In the genomic region with DNA sequence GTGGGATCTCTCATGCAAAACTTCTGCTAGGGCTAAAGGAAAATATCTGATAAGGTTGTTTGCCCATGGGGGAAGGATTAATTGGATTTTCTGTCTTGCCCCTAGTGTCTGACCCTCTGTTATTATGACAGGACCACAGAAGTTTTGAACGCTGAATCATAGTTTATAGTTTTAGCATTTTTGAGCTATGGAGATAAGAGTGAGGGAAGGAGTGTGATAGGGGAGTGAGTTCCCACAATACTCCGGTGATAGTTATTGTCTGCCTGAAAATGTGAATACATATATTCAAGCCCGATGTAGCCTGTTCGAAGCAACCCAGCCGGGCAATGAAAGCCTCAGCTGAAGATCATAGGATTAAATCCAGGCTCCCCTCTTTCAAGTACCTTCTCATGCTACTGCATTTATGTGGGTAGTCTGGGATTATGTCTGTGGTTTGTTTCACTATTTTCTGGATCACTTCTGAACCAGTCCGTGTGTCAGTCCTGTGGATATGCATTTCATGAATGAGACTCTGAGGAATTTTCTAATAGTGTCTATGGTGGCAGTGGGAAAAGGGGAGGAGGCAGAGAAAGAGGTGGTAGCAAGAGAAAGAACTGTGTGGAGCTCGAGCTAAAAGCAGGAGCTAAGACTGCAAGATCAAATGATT, we compare ENCODE assay signal across 1 cellular context.
A peak's percentile ranks its signal among the peaks of the same experiment; 100 is the strongest.
TF ChIP-seq lines count a peak whose summit lies in the region.

No MANE protein-coding gene starts in this region.

TF ChIP-seq in IMR-90, 13 proteins besides CTCF, POLR2A, EP300 and RAD21:
- TF ChIP-seq CEBPB (IDR thresholded peaks at IDR 0.05; ENCODE audit: low read depth, low read length) (no peak), MAZ (IDR thresholded peaks at IDR 0.05; ENCODE audit: borderline replicate concordance, low read depth, low read length) (no peak), NFE2L2 (IDR thresholded peaks at IDR 0.05; ENCODE audit: low read depth, low read length) (no peak), MXI1 (IDR thresholded peaks at IDR 0.05; ENCODE audit: borderline replicate concordance, low read depth, low read length) (no peak), MAFK (IDR thresholded peaks at IDR 0.05; ENCODE audit: low read depth, low read length) (no peak), RFX5 (IDR thresholded peaks at IDR 0.05; ENCODE audit: low read depth, low read length) (no peak), SMC3 (IDR thresholded peaks at IDR 0.05; ENCODE audit: low read depth, low read length) (no peak), CHD1 (IDR thresholded peaks at IDR 0.05; ENCODE audit: low read depth, low read length) (no peak), RCOR1 (IDR thresholded peaks at IDR 0.05; ENCODE audit: insufficient replicate concordance, low read length) (no peak), BHLHE40 (IDR thresholded peaks at IDR 0.05; ENCODE audit: low read depth, low read length) (0 out of 2 replicates have a peak, but pooled peaks have one; percentile 4), USF2 (IDR thresholded peaks at IDR 0.05; ENCODE audit: low read depth, low read length) (no peak), FOS (IDR thresholded peaks at IDR 0.05; ENCODE audit: low read depth, low read length) (peak; percentile 77)
- TF ChIP-seq, protein P1, sequence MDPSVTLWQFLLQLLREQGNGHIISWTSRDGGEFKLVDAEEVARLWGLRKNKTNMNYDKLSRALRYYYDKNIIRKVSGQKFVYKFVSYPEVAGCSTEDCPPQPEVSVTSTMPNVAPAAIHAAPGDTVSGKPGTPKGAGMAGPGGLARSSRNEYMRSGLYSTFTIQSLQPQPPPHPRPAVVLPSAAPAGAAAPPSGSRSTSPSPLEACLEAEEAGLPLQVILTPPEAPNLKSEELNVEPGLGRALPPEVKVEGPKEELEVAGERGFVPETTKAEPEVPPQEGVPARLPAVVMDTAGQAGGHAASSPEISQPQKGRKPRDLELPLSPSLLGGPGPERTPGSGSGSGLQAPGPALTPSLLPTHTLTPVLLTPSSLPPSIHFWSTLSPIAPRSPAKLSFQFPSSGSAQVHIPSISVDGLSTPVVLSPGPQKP (IDR thresholded peaks at IDR 0.05; ENCODE audit: borderline replicate concordance, low read depth, low read length) = no peak
